8 cellular contexts compared by ENCODE assay signal in the genomic region with DNA sequence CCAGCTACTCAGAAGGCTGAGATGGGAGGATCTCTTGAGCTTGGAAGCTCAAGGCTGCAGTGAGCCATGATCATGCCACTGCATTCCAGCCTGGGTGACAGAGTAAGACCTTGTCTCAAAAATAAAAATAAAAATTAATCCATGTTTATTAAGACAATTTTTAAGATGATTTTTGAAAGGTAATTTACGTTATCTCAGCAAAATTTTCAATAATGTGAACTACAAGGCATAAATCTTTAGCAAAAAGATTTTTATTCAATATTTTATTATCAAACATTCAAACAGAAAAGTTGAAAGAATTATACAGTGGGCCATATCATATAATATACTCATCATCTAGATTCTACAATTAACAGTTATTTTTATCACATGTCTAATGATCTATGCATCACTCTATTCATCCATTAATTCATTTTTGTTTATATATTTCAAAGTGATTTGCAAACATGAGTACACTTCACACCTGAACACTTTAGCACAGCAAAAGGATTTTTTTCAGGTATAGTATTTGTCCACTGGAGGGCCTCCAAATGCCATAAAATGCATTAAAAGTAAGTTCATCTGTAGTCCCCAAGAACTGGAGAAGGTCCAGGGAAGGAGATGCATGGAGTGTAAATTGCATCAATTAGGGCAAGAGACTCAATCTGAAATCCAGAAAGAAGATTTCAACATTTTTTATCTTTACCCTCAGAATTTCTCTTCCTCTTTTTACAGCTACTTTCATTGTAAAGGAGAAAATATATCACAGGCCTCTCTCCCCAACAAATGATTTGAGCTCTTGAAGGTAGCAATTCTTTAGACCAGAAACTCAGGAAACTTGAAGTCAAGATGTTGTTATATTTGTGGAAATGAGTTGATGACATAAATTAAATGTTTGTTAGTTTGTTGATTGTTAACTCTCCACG. TPM values are rescaled to one million over a fixed set of nuclear protein-coding genes. Genes with fewer than 3 reads are reported as not detected.
DNase-seq lines count a peak whose midpoint lies in the region; ATAC-seq and TF ChIP-seq lines count a peak whose summit lies in the region.

No MANE protein-coding gene starts in this region.

- TF ChIP-seq EP300 in upper lobe of left lung (IDR thresholded peaks at IDR 0.05) = no peak

- no peak overlapping the region for H3K27ac Mint-ChIP-seq in stimulated activated naive CD8-positive, alpha-beta T cell treated with anti-CD3 and anti-CD28 coated beads, Interleukin-15, amount 100 ng/mL, for 72 hours

- H3K4me3 ChIP-seq in HFF-Myc (replicated peaks; ENCODE audit: low read depth, low read length) (no peak overlapping the region), upper lobe of left lung (no peak overlapping the region)

- ATAC-seq in upper lobe of left lung (ENCODE audit: low FRiP score in 2 of 2) = peak in 1 of 2 donors; percentile 43
- no peak for ATAC-seq in stimulated activated naive CD8-positive, alpha-beta T cell treated with anti-CD3 and anti-CD28 coated beads, Interleukin-15, amount 100 ng/mL, for 72 hours

- H3K36me3 ChIP-seq in upper lobe of left lung = peaks cover 2 to 33% (median 21%) of the 10 kb centered on the region in 4 donors

- no peak for TF ChIP-seq POLR2A in upper lobe of left lung (IDR thresholded peaks at IDR 0.05)

- no peaks in the 10 kb centered on the region for H3K27me3 ChIP-seq in upper lobe of left lung

- H3K4me3 Mint-ChIP-seq in stimulated activated naive CD8-positive, alpha-beta T cell treated with anti-CD3 and anti-CD28 coated beads, Interleukin-15, amount 100 ng/mL, for 72 hours = no peak overlapping the region

- no peaks in the 10 kb centered on the region for H3K27me3 Mint-ChIP-seq in stimulated activated naive CD8-positive, alpha-beta T cell treated with anti-CD3 and anti-CD28 coated beads, Interleukin-15, amount 100 ng/mL, for 72 hours

- WGBS in upper lobe of left lung, 2 donors = 75% methylated on average over 2 of the region's 2 CpGs

- no peak overlapping the region for H3K27ac ChIP-seq in upper lobe of left lung

- H3K9me3 Mint-ChIP-seq in stimulated activated naive CD8-positive, alpha-beta T cell treated with anti-CD3 and anti-CD28 coated beads, Interleukin-15, amount 100 ng/mL, for 72 hours = no peaks in the 10 kb centered on the region

- TF ChIP-seq CTCF in HFF-Myc (IDR thresholded peaks at IDR 0.05; ENCODE audit: low read depth, low read length, missing control alignments) (peak; percentile 29), upper lobe of left lung (IDR thresholded peaks at IDR 0.05) (peak in 5 of 6 experiments; percentile 20 to 60 (median 58))

- H3K4me1 Mint-ChIP-seq in stimulated activated naive CD8-positive, alpha-beta T cell treated with anti-CD3 and anti-CD28 coated beads, Interleukin-15, amount 100 ng/mL, for 72 hours = no peaks in the 10 kb centered on the region

- peaks cover 0 to 9% (median 3%) of the 10 kb centered on the region in 4 donors for H3K4me1 ChIP-seq in upper lobe of left lung

- no peaks in the 10 kb centered on the region for H3K9me3 ChIP-seq in upper lobe of left lung

- DNase-seq in EL (peak; percentile 42), HFF-Myc (ENCODE audit: extremely low read depth, low read depth) (no peak), NCI-H2227 (lab: John Stamatoyannopoulos, UW; ENCODE audit: unreplicated experiment) (peak; percentile 69), amniotic epithelial cell (ENCODE audit: low read depth) (peak; percentile 55), iris pigment epithelial cell (ENCODE audit: low read depth) (peak; percentile 31), upper lobe of left lung (peak in 1 of 2 donors; percentile 28), AG20443 (ENCODE audit: low spot score) (no peak)
- DNase-seq in stimulated activated naive CD8-positive, alpha-beta T cell treated with anti-CD3 and anti-CD28 coated beads, Interleukin-15, amount 100 ng/mL, for 72 hours = no peak

RNA-seq across cellular contexts. Expression of gene RSBN1L, which starts 38.6 kb away (rescaled TPM):
- total RNA-seq in upper lobe of left lung = 10 to 100 TPM; 15.1 to 43.7 (median 20.5) TPM

Comparison
In these comparisons a context has a peak if more than half of its experiments do, and no peak if none do; other contexts are left out.
1. DNase-seq: peak in EL (single experiment), NCI-H2227 (single experiment), amniotic epithelial cell (single experiment) and iris pigment epithelial cell (single experiment); none in HFF-Myc (single experiment), AG20443 (single experiment) and stimulated activated naive CD8-positive, alpha-beta T cell treated with anti-CD3 and anti-CD28 coated beads, Interleukin-15, amount 100 ng/mL, for 72 hours (0 of 2).